In the genomic region with DNA sequence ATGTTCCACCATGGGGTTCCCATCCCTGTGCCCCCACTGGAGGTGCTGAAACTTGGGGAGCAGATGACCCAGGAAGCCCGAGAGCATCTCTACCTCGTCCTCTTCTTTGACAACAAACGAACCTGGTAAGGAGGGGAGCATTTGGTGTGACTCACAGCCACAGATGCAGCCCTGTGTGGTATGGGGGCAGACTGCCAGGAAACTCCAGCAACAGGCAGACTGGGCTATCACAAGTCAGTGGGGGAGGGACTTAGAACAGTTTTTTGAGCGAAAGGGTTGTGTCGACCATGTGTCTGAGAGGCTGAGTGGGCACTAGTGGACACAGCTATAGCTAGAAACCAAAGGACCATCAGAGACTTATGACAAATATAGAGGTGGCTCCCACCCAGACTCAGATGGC, we compare ENCODE assay signal across 14 cellular contexts. TPM values are rescaled to one million over a fixed set of nuclear protein-coding genes. Genes with fewer than 3 reads are reported as not detected.
DNase-seq lines count a peak whose midpoint lies in the region; ATAC-seq and TF ChIP-seq lines count a peak whose summit lies in the region.
"Had no signal": no experiment of that assay in that cellular context is flagged by ENCODE, and none has a peak within 500 bp of the region (broad histone marks: within the 10 kb centered on the region; RNA-seq: fewer than 3 reads in every experiment).

No MANE protein-coding gene starts in this region.

- H3K36me3 ChIP-seq in fibroblast of lung (ENCODE audit: control insufficient read depth, insufficient read depth, low read length) (peaks cover 33% of the 10 kb centered on the region), left lung (peaks cover 0 to 73% of the 10 kb centered on the region in 2 donors)

- no peak overlapping the region for H2AFZ ChIP-seq in fibroblast of lung (ENCODE audit: low read length)
- H2AFZ ChIP-seq: PC-9 had no signal

- no peak overlapping the region for H3K4me2 ChIP-seq in fibroblast of lung (ENCODE audit: extremely low read depth, insufficient read depth, low read length)
- H3K4me2 ChIP-seq: PC-9 had no signal

- peaks cover 28% of the 10 kb centered on the region for H3K4me1 Mint-ChIP-seq in activated naive CD4-positive, alpha-beta T cell treated with anti-CD3 and anti-CD28 coated beads for 36 hours (ENCODE audit: low read depth)
- H3K4me1 Mint-ChIP-seq in activated naive CD4-positive, alpha-beta T cell treated with anti-CD3 and anti-CD28 coated beads, Interleukin-2, amount 10 ng/mL, durations not matched to agents 7 days and 5 days, result peaks cover 41% of the 10 kb centered on the region
- H3K4me1 Mint-ChIP-seq in stimulated activated effector memory CD8-positive, alpha-beta T cell treated with anti-CD3 and anti-CD28 coated beads, Interleukin-12 subunit alpha, Interleukin-12 subunit beta, amount 100 ng/mL, for 72 hours, result peaks cover 39% of the 10 kb centered on the region

- no peaks in the 10 kb centered on the region for H3K27me3 Mint-ChIP-seq in activated naive CD4-positive, alpha-beta T cell treated with anti-CD3 and anti-CD28 coated beads for 36 hours (ENCODE audit: low read depth)
- no peaks in the 10 kb centered on the region for H3K27me3 Mint-ChIP-seq in activated naive CD4-positive, alpha-beta T cell treated with anti-CD3 and anti-CD28 coated beads, Interleukin-2, amount 10 ng/mL, durations not matched to agents 7 days and 5 days
- H3K27me3 Mint-ChIP-seq: B cell had no signal

- TF ChIP-seq CTCF in fibroblast of lung (conservative IDR thresholded peaks at IDR 0.05 in 1 of 2, IDR thresholded peaks at IDR 0.05 in 1 of 2; ENCODE audit: low read depth in 1 of 2, low read length in 2 of 2), result no peak
- no peak for TF ChIP-seq CTCF in left lung (IDR thresholded peaks at IDR 0.05)

- DNase-seq in activated naive CD4-positive, alpha-beta T cell treated with anti-CD3 and anti-CD28 coated beads for 36 hours, result no peak
- DNase-seq in activated naive CD4-positive, alpha-beta T cell treated with anti-CD3 and anti-CD28 coated beads, Interleukin-2, amount 10 ng/mL, durations not matched to agents 7 days and 5 days, result no peak
- DNase-seq in fibroblast of lung (ENCODE audit: low read depth in 2 of 2), result peak; percentile 84 to 91
- DNase-seq in stimulated activated effector memory CD8-positive, alpha-beta T cell treated with anti-CD3 and anti-CD28 coated beads, Interleukin-12 subunit alpha, Interleukin-12 subunit beta, amount 100 ng/mL, for 72 hours (ENCODE audit: low spot score in 2 of 2), result no peak
- DNase-seq in left lung, result no peak
- DNase-seq in stimulated activated naive CD4-positive, alpha-beta T cell (lab: John Stamatoyannopoulos, UW), result no peak
- DNase-seq: left colon; PC-9; stimulated activated CD4-positive, alpha-beta T cell treated with anti-CD3 and anti-CD28 coated beads, Interleukin-4, amount 100 ng/mL, for 1 hour; testis had no signal

- H3K4me3 ChIP-seq in fibroblast of lung (replicated peaks in 1 of 4; ENCODE audit: control extremely low read depth in 1 of 4, insufficient read depth in 1 of 4, low read depth in 3 of 4, low read length in 4 of 4), result no peak overlapping the region
- H3K4me3 ChIP-seq in left lung, result no peak overlapping the region
- H3K4me3 ChIP-seq: PC-9, testis had no signal

- H3K27me3 ChIP-seq in fibroblast of lung (ENCODE audit: control insufficient read depth, insufficient read depth, low read length) (no peaks in the 10 kb centered on the region), left lung (no peaks in the 10 kb centered on the region)
- H3K27me3 ChIP-seq: testis had no signal

- H3K27ac ChIP-seq in fibroblast of lung (ENCODE audit: insufficient read depth, low read length), result no peak overlapping the region
- no peak overlapping the region for H3K27ac ChIP-seq in left lung
- H3K27ac ChIP-seq: PC-9, testis had no signal

- CTCF ChIA-PET in activated naive CD4-positive, alpha-beta T cell treated with anti-CD3 and anti-CD28 coated beads for 36 hours (lab: Charles Lee), result no interaction called here
- CTCF ChIA-PET in activated naive CD4-positive, alpha-beta T cell treated with anti-CD3 and anti-CD28 coated beads, Interleukin-2, amount 10 ng/mL, durations not matched to agents 7 days and 5 days (lab: Charles Lee), result interaction anchor here (1.6 to 2.0 kb wide), 2 partner anchors 13 to 19 kb away, joined by 5 to 6 read pairs; no protein-coding TSS in a partner anchor

- H3K4me1 ChIP-seq in fibroblast of lung (ENCODE audit: control insufficient read depth, extremely low read depth, insufficient read depth, low read length) (peaks cover 11% of the 10 kb centered on the region), left lung (peaks cover 11 to 21% of the 10 kb centered on the region in 2 donors)

- H4K20me1 ChIP-seq in fibroblast of lung (ENCODE audit: control insufficient read depth, extremely low read depth, insufficient read depth, low read length), result no peaks in the 10 kb centered on the region

- no peak overlapping the region for H3K4me3 Mint-ChIP-seq in activated naive CD4-positive, alpha-beta T cell treated with anti-CD3 and anti-CD28 coated beads for 36 hours
- H3K4me3 Mint-ChIP-seq in activated naive CD4-positive, alpha-beta T cell treated with anti-CD3 and anti-CD28 coated beads, Interleukin-2, amount 10 ng/mL, durations not matched to agents 7 days and 5 days, result no peak overlapping the region
- H3K4me3 Mint-ChIP-seq in stimulated activated effector memory CD8-positive, alpha-beta T cell treated with anti-CD3 and anti-CD28 coated beads, Interleukin-12 subunit alpha, Interleukin-12 subunit beta, amount 100 ng/mL, for 72 hours, result peak overlapping the region; percentile 8
- H3K4me3 Mint-ChIP-seq: B cell had no signal

- H3K27ac Mint-ChIP-seq in activated naive CD4-positive, alpha-beta T cell treated with anti-CD3 and anti-CD28 coated beads for 36 hours, result peak overlapping the region; percentile 74
- H3K27ac Mint-ChIP-seq in activated naive CD4-positive, alpha-beta T cell treated with anti-CD3 and anti-CD28 coated beads, Interleukin-2, amount 10 ng/mL, durations not matched to agents 7 days and 5 days, result no peak overlapping the region
- H3K27ac Mint-ChIP-seq in stimulated activated effector memory CD8-positive, alpha-beta T cell treated with anti-CD3 and anti-CD28 coated beads, Interleukin-12 subunit alpha, Interleukin-12 subunit beta, amount 100 ng/mL, for 72 hours, result peak overlapping the region; percentile 91
- H3K27ac Mint-ChIP-seq: B cell had no signal

- H3K79me2 ChIP-seq in fibroblast of lung (ENCODE audit: control insufficient read depth, insufficient read depth, low read length), result peaks cover 8% of the 10 kb centered on the region

- H3K9ac ChIP-seq in fibroblast of lung (ENCODE audit: insufficient read depth, low read length), result no peak overlapping the region

- no peaks in the 10 kb centered on the region for H3K9me3 Mint-ChIP-seq in activated naive CD4-positive, alpha-beta T cell treated with anti-CD3 and anti-CD28 coated beads for 36 hours
- H3K9me3 Mint-ChIP-seq in activated naive CD4-positive, alpha-beta T cell treated with anti-CD3 and anti-CD28 coated beads, Interleukin-2, amount 10 ng/mL, durations not matched to agents 7 days and 5 days, result no peaks in the 10 kb centered on the region
- no peaks in the 10 kb centered on the region for H3K9me3 Mint-ChIP-seq in stimulated activated effector memory CD8-positive, alpha-beta T cell treated with anti-CD3 and anti-CD28 coated beads, Interleukin-12 subunit alpha, Interleukin-12 subunit beta, amount 100 ng/mL, for 72 hours

- intact Hi-C loops in activated naive CD4-positive, alpha-beta T cell treated with anti-CD3 and anti-CD28 coated beads for 36 hours (cut with micrococcal nuclease), result no loop called here
- intact Hi-C loops in left lung (cut with DNase I), result no loop called here

- ATAC-seq in SK-N-SH treated with all-trans-retinoic acid at 6 μM for 48 hours (peak; percentile 47), left lung (no peak), HG02588 (IDR thresholded peaks at IDR 0.05; ENCODE audit: unreplicated experiment) (no peak)
- peak; percentile 14 for ATAC-seq in stimulated activated effector memory CD8-positive, alpha-beta T cell treated with anti-CD3 and anti-CD28 coated beads, Interleukin-12 subunit alpha, Interleukin-12 subunit beta, amount 100 ng/mL, for 72 hours
- ATAC-seq: left colon had no signal

- peaks cover 50% of the 10 kb centered on the region for H3K36me3 Mint-ChIP-seq in activated naive CD4-positive, alpha-beta T cell treated with anti-CD3 and anti-CD28 coated beads for 36 hours (ENCODE audit: low read depth)
- H3K36me3 Mint-ChIP-seq in activated naive CD4-positive, alpha-beta T cell treated with anti-CD3 and anti-CD28 coated beads, Interleukin-2, amount 10 ng/mL, durations not matched to agents 7 days and 5 days, result peaks cover 73% of the 10 kb centered on the region
- H3K36me3 Mint-ChIP-seq in stimulated activated effector memory CD8-positive, alpha-beta T cell treated with anti-CD3 and anti-CD28 coated beads, Interleukin-12 subunit alpha, Interleukin-12 subunit beta, amount 100 ng/mL, for 72 hours, result peaks cover 100% of the 10 kb centered on the region

- H3K9me3 ChIP-seq in fibroblast of lung (ENCODE audit: control insufficient read depth, insufficient read depth, low read depth, low read length), result no peaks in the 10 kb centered on the region
- no peaks in the 10 kb centered on the region for H3K9me3 ChIP-seq in left lung
- H3K9me3 ChIP-seq: testis had no signal

RNA-seq across cellular contexts. Expression of a gene that starts 3.4 kb away (rescaled TPM):
- 10 to 100 TPM; 26.1 to 28.5 TPM for total RNA-seq in activated naive CD4-positive, alpha-beta T cell treated with anti-CD3 and anti-CD28 coated beads for 36 hours
- total RNA-seq in fibroblast of lung (23.6 and 24.4 TPM in 2 replicates), left lung (10 to 100 TPM; 19.9 to 29.4 TPM)
- polyA plus RNA-seq in fibroblast of lung, result 20.1 and 22.2 TPM in 2 replicates
- polyA plus RNA-seq in fibroblast of lung (2012), result 20.5 and 22.7 TPM in 2 replicates
- 57.1 and 85.8 TPM in 2 replicates for polyA minus RNA-seq in fibroblast of lung (ENCODE audit: low replicate concordance)

RNA-seq across cellular contexts. Expression of a gene that starts 14.8 kb away (rescaled TPM):
- 10 to 100 TPM; 16.8 to 19.4 TPM for total RNA-seq in activated naive CD4-positive, alpha-beta T cell treated with anti-CD3 and anti-CD28 coated beads for 36 hours
- total RNA-seq in fibroblast of lung (12.2 and 12.3 TPM in 2 replicates), left lung (10 to 100 TPM; 15.2 to 22.3 TPM)
- polyA plus RNA-seq in fibroblast of lung, result 4.1 and 7.1 TPM in 2 replicates
- polyA plus RNA-seq in fibroblast of lung (2012), result 7.7 and 8.9 TPM in 2 replicates
- 18.6 and 29.6 TPM in 2 replicates for polyA minus RNA-seq in fibroblast of lung (ENCODE audit: low replicate concordance)

RNA-seq across cellular contexts. Expression of a gene that starts 23.4 kb away (rescaled TPM):
- 10 to 100 TPM; 18.9 to 19.5 TPM for total RNA-seq in activated naive CD4-positive, alpha-beta T cell treated with anti-CD3 and anti-CD28 coated beads for 36 hours
- total RNA-seq in fibroblast of lung (55.2 and 64.2 TPM in 2 replicates), left lung (10 to 100 TPM; 29.1 to 37.5 TPM)
- polyA plus RNA-seq in fibroblast of lung, result 27.7 and 37.0 TPM in 2 replicates
- polyA plus RNA-seq in fibroblast of lung (2012), result 37.0 and 60.0 TPM in 2 replicates
- 26.4 and 48.8 TPM in 2 replicates for polyA minus RNA-seq in fibroblast of lung (ENCODE audit: low replicate concordance)

RNA-seq across cellular contexts. Expression of a gene that starts 42.7 kb away (rescaled TPM):
- not detected for total RNA-seq in activated naive CD4-positive, alpha-beta T cell treated with anti-CD3 and anti-CD28 coated beads for 36 hours
- total RNA-seq in fibroblast of lung, result under 0.01 TPM in 1 of 2 replicates, not detected in the other
- polyA plus RNA-seq in fibroblast of lung, result not detected in 2 replicates
- not detected in 2 replicates for polyA plus RNA-seq in fibroblast of lung (2012)
- not detected in 2 replicates for polyA minus RNA-seq in fibroblast of lung (ENCODE audit: low replicate concordance)
- under 1 TPM in 1 of 2 donors, not detected in 1; 0.21 TPM for total RNA-seq in left lung
- total RNA-seq: left colon, omental fat pad, PC-9 had no signal

RNA-seq across cellular contexts. Expression of a gene that starts 45.9 kb away (rescaled TPM):
- total RNA-seq in activated naive CD4-positive, alpha-beta T cell treated with anti-CD3 and anti-CD28 coated beads for 36 hours, result 10 to 100 TPM; 62.4 to 67.6 TPM
- total RNA-seq in fibroblast of lung (69.3 and 87.9 TPM in 2 replicates), left lung (10 to 100 TPM; 50.0 to 59.2 TPM)
- 51.2 and 64.5 TPM in 2 replicates for polyA plus RNA-seq in fibroblast of lung
- 68.9 and 87.6 TPM in 2 replicates for polyA plus RNA-seq in fibroblast of lung (2012)
- polyA minus RNA-seq in fibroblast of lung (ENCODE audit: low replicate concordance), result 96.1 and 125 TPM in 2 replicates

Comparison
In these comparisons a context has a peak if more than half of its experiments do, and no peak if none do; other contexts are left out.
1. DNase-seq: peak in fibroblast of lung (2 of 2); none in activated naive CD4-positive, alpha-beta T cell treated with anti-CD3 and anti-CD28 coated beads for 36 hours (single experiment), activated naive CD4-positive, alpha-beta T cell treated with anti-CD3 and anti-CD28 coated beads, Interleukin-2, amount 10 ng/mL, durations not matched to agents 7 days and 5 days (single experiment), stimulated activated effector memory CD8-positive, alpha-beta T cell treated with anti-CD3 and anti-CD28 coated beads, Interleukin-12 subunit alpha, Interleukin-12 subunit beta, amount 100 ng/mL, for 72 hours (0 of 2), left lung (0 of 2) and stimulated activated naive CD4-positive, alpha-beta T cell (0 of 6).
2. ATAC-seq: peak in SK-N-SH treated with all-trans-retinoic acid at 6 μM for 48 hours (single experiment) and stimulated activated effector memory CD8-positive, alpha-beta T cell treated with anti-CD3 and anti-CD28 coated beads, Interleukin-12 subunit alpha, Interleukin-12 subunit beta, amount 100 ng/mL, for 72 hours (single experiment); none in left lung (single experiment) and HG02588 (single experiment).